25 cellular contexts compared by ENCODE assay signal in genomic region chr5:107858788-107859187, GRCh38.
DNase-seq lines count a peak whose midpoint lies in the region; ATAC-seq, FAIRE-seq and TF ChIP-seq lines count a peak whose summit lies in the region.
"Had no signal": no experiment of that assay in that cellular context is flagged by ENCODE, and none has a peak within 500 bp of the region (broad histone marks: within the 10 kb centered on the region; RNA-seq: fewer than 3 reads in every experiment).

No MANE protein-coding gene starts in this region.

- peak; percentile 91 for FAIRE-seq in D721Med (lab: Jason Lieb, UNC)
- FAIRE-seq: A549, G401.6, GM12891 had no signal

- no peak overlapping the region for H3K9ac ChIP-seq in PC-3 (ENCODE audit: low read length)
- H3K9ac ChIP-seq: BLaER1 treated with 17β-estradiol and CSF1 and Interleukin-3, amounts not matched to agents 10 nM and 100 nM had no signal

- in situ Hi-C loops in G401 (cut with HindIII; ENCODE audit: low sequenced_read_pairs) = no loop called here

- H3K4me3 ChIP-seq in PC-3 (ENCODE audit: low read length) (no peak overlapping the region), mucosa of descending colon (no peak overlapping the region)
- H3K4me3 ChIP-seq: A549; BLaER1 treated with 17β-estradiol and CSF1 and Interleukin-3, amounts not matched to agents 10 nM and 100 nM had no signal

- H3K9me3 Mint-ChIP-seq in T-helper 2 cell treated with Interferon-gamma antibody and Interleukin-4, amounts not matched to agents 5 μg/mL and 100 μg/mL, for 36 hours = peaks cover 3% of the 10 kb centered on the region
- H3K9me3 Mint-ChIP-seq: CD4-positive, alpha-beta T cell; CD8-positive, alpha-beta T cell had no signal

- ATAC-seq in PC-3 (no peak), mucosa of descending colon (peak; percentile 59), GM19035 (IDR thresholded peaks at IDR 0.05; ENCODE audit: unreplicated experiment) (no peak)
- ATAC-seq: A549; CD8-positive, alpha-beta T cell had no signal

- intact Hi-C loops in PC-3 (cut with micrococcal nuclease) = no loop called here
- intact Hi-C loops in mucosa of descending colon (cut with DNase I, micrococcal nuclease) = no loop called here

- TF ChIP-seq CTCF in D721Med (IDR thresholded peaks at IDR 0.05; ENCODE audit: insufficient read depth, missing control alignments) = no peak
- TF ChIP-seq CTCF in PC-3 (conservative IDR thresholded peaks at IDR 0.05; ENCODE audit: low read depth, low read length) = no peak
- TF ChIP-seq CTCF in mucosa of descending colon (IDR thresholded peaks at IDR 0.05) = no peak

- peaks cover 4% of the 10 kb centered on the region for H3K36me3 Mint-ChIP-seq in T-helper 2 cell treated with Interferon-gamma antibody and Interleukin-4, amounts not matched to agents 5 μg/mL and 100 μg/mL, for 36 hours (ENCODE audit: low read depth)

- no peaks in the 10 kb centered on the region for H3K9me3 ChIP-seq in PC-3 (ENCODE audit: low read length)
- H3K9me3 ChIP-seq in mucosa of descending colon = no peaks in the 10 kb centered on the region
- H3K9me3 ChIP-seq: A549; BLaER1 treated with 17β-estradiol and CSF1 and Interleukin-3, amounts not matched to agents 10 nM and 100 nM; Caco-2 had no signal

- CTCF ChIA-PET in PC-3 (lab: Charles Lee) = no interaction called here

- H3K27ac ChIP-seq in PC-3 (ENCODE audit: low read length) = 0 out of 2 replicates have a peak overlapping the region, but pooled peaks have one; percentile 8
- H3K27ac ChIP-seq: 22Rv1; A549; BLaER1 treated with 17β-estradiol and CSF1 and Interleukin-3, amounts not matched to agents 10 nM and 100 nM; C4-2B had no signal

- DNase-seq in D721Med (ENCODE audit: insufficient read length, low spot score) (no peak), PC-3 (no peak), mucosa of descending colon (no peak), G401 (ENCODE audit: low spot score) (no peak)
- no peak for DNase-seq in T-helper 2 cell treated with Interferon-gamma antibody and Interleukin-4, amounts not matched to agents 5 μg/mL and 100 μg/mL, for 36 hours (ENCODE audit: low spot score)
- DNase-seq: AML-193; Caco-2; Calu3; CD4-positive, alpha-beta T cell; CD8-positive, alpha-beta T cell; DMS 273 treated with DMSO at 0.1 percent for 48 hours; DMS153; DMS53; DMS79; DND-41; EL; GF-D8 had no signal

- H3F3A ChIP-seq in PC-3 (ENCODE audit: low read length, unreplicated experiment) = no peaks in the 10 kb centered on the region

- H3K4me1 ChIP-seq in PC-3 (ENCODE audit: insufficient read depth, low read length) (no peaks in the 10 kb centered on the region), mucosa of descending colon (ENCODE audit: low read depth) (no peaks in the 10 kb centered on the region)
- H3K4me1 ChIP-seq: A549; BLaER1 treated with 17β-estradiol and CSF1 and Interleukin-3, amounts not matched to agents 10 nM and 100 nM; Caco-2 had no signal

- no peaks in the 10 kb centered on the region for H3K79me2 ChIP-seq in PC-3 (ENCODE audit: low read length)

- H3K27ac Mint-ChIP-seq in T-helper 2 cell treated with Interferon-gamma antibody and Interleukin-4, amounts not matched to agents 5 μg/mL and 100 μg/mL, for 36 hours = no peak overlapping the region
- H3K27ac Mint-ChIP-seq: B cell; CD4-positive, alpha-beta T cell; CD8-positive, alpha-beta T cell had no signal

- no peak overlapping the region for H2AFZ ChIP-seq in PC-3 (ENCODE audit: low read length)

- H4K20me1 ChIP-seq in PC-3 (ENCODE audit: low read length) = no peaks in the 10 kb centered on the region

- no peak overlapping the region for H3K4me2 ChIP-seq in PC-3 (ENCODE audit: low read length)
- H3K4me2 ChIP-seq: A549; BLaER1 treated with 17β-estradiol and CSF1 and Interleukin-3, amounts not matched to agents 10 nM and 100 nM had no signal

- H3K27me3 ChIP-seq in PC-3 (ENCODE audit: low read length) = no peaks in the 10 kb centered on the region
- H3K27me3 ChIP-seq: BLaER1 treated with 17β-estradiol and CSF1 and Interleukin-3, amounts not matched to agents 10 nM and 100 nM had no signal

- peaks cover 15% of the 10 kb centered on the region for H3K4me1 Mint-ChIP-seq in T-helper 2 cell treated with Interferon-gamma antibody and Interleukin-4, amounts not matched to agents 5 μg/mL and 100 μg/mL, for 36 hours (ENCODE audit: low read depth)
- H3K4me1 Mint-ChIP-seq: B cell had no signal

- no TSS peak for BruUV-seq in PC-3 (replicated peaks; lab: Mats Ljungman, UMichigan)

- no peak overlapping the region for H3K4me3 Mint-ChIP-seq in T-helper 2 cell treated with Interferon-gamma antibody and Interleukin-4, amounts not matched to agents 5 μg/mL and 100 μg/mL, for 36 hours
- H3K4me3 Mint-ChIP-seq: B cell; CD4-positive, alpha-beta T cell; CD8-positive, alpha-beta T cell had no signal

- POLR2A ChIA-PET in PC-3 (lab: Charles Lee; ENCODE audit: unreplicated experiment) = no interaction called here

- peaks cover 4% of the 10 kb centered on the region for H3K27me3 Mint-ChIP-seq in T-helper 2 cell treated with Interferon-gamma antibody and Interleukin-4, amounts not matched to agents 5 μg/mL and 100 μg/mL, for 36 hours (ENCODE audit: low read depth)
- H3K27me3 Mint-ChIP-seq: B cell; CD4-positive, alpha-beta T cell had no signal

- no peaks in the 10 kb centered on the region for H3K9me2 ChIP-seq in PC-3 (replicated peaks; ENCODE audit: low read length)

- H3K36me3 ChIP-seq in PC-3 (ENCODE audit: low read depth, low read length) (no peaks in the 10 kb centered on the region), mucosa of descending colon (ENCODE audit: low read depth) (no peaks in the 10 kb centered on the region)
